In genomic region chr2:170509460-170510193, GRCh38 we compare ENCODE assay signal across 18 cellular contexts.
DNase-seq lines count a peak whose midpoint lies in the region; ATAC-seq and TF ChIP-seq lines count a peak whose summit lies in the region.
"Had no signal": no experiment of that assay in that cellular context is flagged by ENCODE, and none has a peak within 500 bp of the region (broad histone marks: within the 10 kb centered on the region; RNA-seq: fewer than 3 reads in every experiment).

No MANE protein-coding gene starts in this region.

- H3K27me3 ChIP-seq in MG63 (no peaks in the 10 kb centered on the region), esophagus muscularis mucosa (no peaks in the 10 kb centered on the region)
- H3K27me3 ChIP-seq: suprapubic skin had no signal

- H3K4me1 ChIP-seq in esophagus muscularis mucosa = peaks cover 8 to 12% (median 11%) of the 10 kb centered on the region in 4 donors
- H3K4me1 ChIP-seq: suprapubic skin had no signal

- H3K9me3 ChIP-seq in MG63 (no peaks in the 10 kb centered on the region), esophagus muscularis mucosa (no peaks in the 10 kb centered on the region)
- H3K9me3 ChIP-seq: BLaER1, suprapubic skin had no signal

- intact Hi-C loops in esophagus muscularis mucosa (cut with DNase I) = no loop called here

- peak; percentile 82 for DNase-seq in GM12865 (ENCODE audit: low read depth)
- peak; percentile 68 for DNase-seq in MG63
- DNase-seq in esophagus muscularis mucosa (ENCODE audit: extremely low spot score) = peak; percentile 86
- no peak for DNase-seq in HuH-7 (ENCODE audit: low spot score)
- DNase-seq in amniotic stem cell (lab: John Stamatoyannopoulos, UW) = no peak
- no peak for DNase-seq in NCI-H2196 treated with DMSO at 0.1 percent for 48 hours (lab: John Stamatoyannopoulos, UW; ENCODE audit: unreplicated experiment)
- DNase-seq: activated B cell treated with CpG ODN at 0.5 μM for 24 hours; activated effector memory CD4-positive, alpha-beta T cell treated with anti-CD3 and anti-CD28 coated beads, Interleukin-2, amount 50 U/mL, for 16 hours; dermis blood vessel endothelial cell; DMS53; NCI-H2029 treated with DMSO at 0.1 percent for 48 hours; NCI-H69; T-cell had no signal

- 86% methylated on average over 8 of the region's 8 CpGs for WGBS in esophagus muscularis mucosa

- H3K4me3 ChIP-seq in GM12865 (ENCODE audit: low read depth, low read length) (no peak overlapping the region), MG63 (no peak overlapping the region), esophagus muscularis mucosa (no peak overlapping the region)
- H3K4me3 ChIP-seq: BLaER1, smooth muscle cell, suprapubic skin had no signal

- H3K36me3 ChIP-seq in MG63 = no peaks in the 10 kb centered on the region
- no peaks in the 10 kb centered on the region for H3K36me3 ChIP-seq in esophagus muscularis mucosa
- H3K36me3 ChIP-seq: BLaER1, suprapubic skin had no signal

- no peak for TF ChIP-seq POLR2A in esophagus muscularis mucosa (IDR thresholded peaks at IDR 0.05; ENCODE audit: low read depth)

- TF ChIP-seq EP300 in esophagus muscularis mucosa (IDR thresholded peaks at IDR 0.05) = no peak

- no peak overlapping the region for H3K27ac ChIP-seq in esophagus muscularis mucosa (replicated peaks in 1 of 4)
- H3K27ac ChIP-seq: BLaER1, suprapubic skin had no signal

- ATAC-seq in GM19025 (IDR thresholded peaks at IDR 0.05; ENCODE audit: low read depth, unreplicated experiment) (peak; percentile 55), GM21390 (IDR thresholded peaks at IDR 0.05; ENCODE audit: unreplicated experiment) (no peak)
- ATAC-seq: T-cell had no signal

- no peak for TF ChIP-seq CTCF in GM12865 (IDR thresholded peaks at IDR 0.05; ENCODE audit: insufficient read depth, low read depth, low read length, missing control alignments)
- TF ChIP-seq CTCF in esophagus muscularis mucosa (IDR thresholded peaks at IDR 0.05) = no peak

Comparison
In these comparisons a context has a peak if more than half of its experiments do, and no peak if none do; other contexts are left out.
1. DNase-seq: peak in GM12865 (single experiment), MG63 (single experiment) and esophagus muscularis mucosa (single experiment); none in HuH-7 (single experiment), amniotic stem cell (single experiment) and NCI-H2196 treated with DMSO at 0.1 percent for 48 hours (single experiment).